16 cellular contexts compared by ENCODE assay signal in the genomic region with DNA sequence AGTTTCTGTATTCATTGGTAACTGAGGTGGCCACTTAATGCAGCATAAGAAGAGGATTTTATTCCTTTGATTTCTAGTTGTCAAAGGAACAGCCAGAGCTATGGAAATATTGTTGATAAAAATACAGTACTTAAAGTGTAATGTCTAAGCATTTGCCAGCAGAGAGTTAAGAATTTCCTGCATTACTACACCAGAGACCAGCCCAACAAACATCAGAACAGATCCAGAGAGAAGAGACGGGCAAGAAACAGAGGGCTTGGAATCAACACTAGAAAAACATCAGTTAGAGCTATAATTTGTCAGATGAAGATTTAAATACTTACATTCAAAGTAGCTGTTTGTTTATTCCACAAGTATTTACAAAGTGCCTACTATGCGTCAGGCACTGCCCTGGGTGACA.
A peak's percentile ranks its signal among the peaks of the same experiment; 100 is the strongest.
DNase-seq lines count a peak whose midpoint lies in the region; ATAC-seq and TF ChIP-seq lines count a peak whose summit lies in the region.
"Had no signal": no experiment of that assay in that cellular context is flagged by ENCODE, and none has a peak within 500 bp of the region (broad histone marks: within the 10 kb centered on the region; RNA-seq: fewer than 3 reads in every experiment).

No MANE protein-coding gene starts in this region.

- TF ChIP-seq CTCF in cardiac muscle cell (IDR thresholded peaks at IDR 0.05; ENCODE audit: low read depth, low read length) (no peak), transverse colon (IDR thresholded peaks at IDR 0.05) (no peak), testis (IDR thresholded peaks at IDR 0.05) (no peak)

- WGBS in transverse colon (ENCODE audit: low coverage in 1 of 2), 2 donors = 64 to 75% methylated on average over 2 of the region's 2 CpGs
- 65 to 66% methylated on average over 2 of the region's 2 CpGs for WGBS in testis, 2 donors

- no peak for ATAC-seq in Right ventricle myocardium inferior
- ATAC-seq: PC-3 had no signal

- H3K9me3 ChIP-seq in cardiac muscle cell (ENCODE audit: low read depth) (peaks cover 2% of the 10 kb centered on the region), endocrine pancreas (ENCODE audit: control insufficient read depth, low read length) (no peaks in the 10 kb centered on the region), muscle layer of colon (ENCODE audit: low read length) (no peaks in the 10 kb centered on the region), transverse colon (no peaks in the 10 kb centered on the region), testis (no peaks in the 10 kb centered on the region)

- H3K27me3 ChIP-seq in cardiac muscle cell (no peaks in the 10 kb centered on the region), endocrine pancreas (ENCODE audit: control insufficient read depth, insufficient read depth, low read length) (no peaks in the 10 kb centered on the region), muscle layer of colon (ENCODE audit: control insufficient read depth in 1 of 2, insufficient read depth in 2 of 2, low read length in 2 of 2) (no peaks in the 10 kb centered on the region), transverse colon (no peaks in the 10 kb centered on the region), testis (no peaks in the 10 kb centered on the region)

- H3K9ac ChIP-seq in endocrine pancreas (ENCODE audit: control insufficient read depth, insufficient read depth, low read length) (no peak overlapping the region), muscle layer of colon (ENCODE audit: low read length) (no peak overlapping the region)

- H3K4me1 ChIP-seq in cardiac muscle cell (ENCODE audit: low read depth) = peaks cover 37% of the 10 kb centered on the region
- H3K4me1 ChIP-seq in endocrine pancreas (ENCODE audit: control insufficient read depth, insufficient read depth, low read length) = peaks cover 7% of the 10 kb centered on the region
- peaks cover 22% of the 10 kb centered on the region for H3K4me1 ChIP-seq in muscle layer of colon (ENCODE audit: insufficient read depth, low read length)
- peaks cover 0 to 11% (median 6%) of the 10 kb centered on the region in 4 donors for H3K4me1 ChIP-seq in transverse colon
- H3K4me1 ChIP-seq in testis = no peaks in the 10 kb centered on the region

- TF ChIP-seq POLR2A in transverse colon (IDR thresholded peaks at IDR 0.05) (no peak), testis (IDR thresholded peaks at IDR 0.05) (no peak)

- H3K4me3 ChIP-seq in cardiac muscle cell (no peak overlapping the region), endocrine pancreas (ENCODE audit: control insufficient read depth, insufficient read depth, low read length) (peak overlapping the region; percentile 47), muscle layer of colon (ENCODE audit: low read depth in 1 of 2, low read length in 2 of 2) (no peak overlapping the region), transverse colon (no peak overlapping the region), testis (no peak overlapping the region)

- intact Hi-C loops in Right ventricle myocardium inferior (cut with DNase I) = no loop called here
- intact Hi-C loops in transverse colon (cut with DNase I; ENCODE audit: low total_unique reads) = no loop called here
- intact Hi-C loops in testis (cut with DNase I; ENCODE audit: low total_unique reads) = no loop called here

- peak overlapping the region; percentile 62 for H3K27ac ChIP-seq in cardiac muscle cell
- peak overlapping the region; percentile 66 for H3K27ac ChIP-seq in muscle layer of colon (ENCODE audit: low read depth, low read length)
- peak overlapping the region; percentile 28 to 45 (median 42) for H3K27ac ChIP-seq in transverse colon
- H3K27ac ChIP-seq in testis = no peak overlapping the region
- H3K27ac ChIP-seq: RWPE1 had no signal

- peak in 1 of 2 donors; percentile 34 for DNase-seq in cardiac muscle cell (ENCODE audit: low read depth in 1 of 2, low spot score in 1 of 2)
- DNase-seq in Right ventricle myocardium inferior (ENCODE audit: missing footprints) = no peak
- DNase-seq in transverse colon = no peak
- DNase-seq in testis = no peak
- no peak for DNase-seq in NCI-H1048 (lab: John Stamatoyannopoulos, UW)
- no peak for DNase-seq in activated CD4-positive, alpha-beta T cell treated with anti-CD3 and anti-CD28 coated beads for 48 hours
- DNase-seq: CD4-positive, alpha-beta memory T cell; DMS79 treated with DMSO at 0.1 percent for 48 hours; HCEC 1CT; NCI-H1436 treated with DMSO at 0.1 percent for 48 hours; NCI-H2081; NCI-H748 treated with DMSO at 0.1 percent for 48 hours; PC-3 had no signal

- H3K36me3 ChIP-seq in cardiac muscle cell = no peaks in the 10 kb centered on the region
- no peaks in the 10 kb centered on the region for H3K36me3 ChIP-seq in endocrine pancreas (ENCODE audit: control insufficient read depth, insufficient read depth, low read length)
- no peaks in the 10 kb centered on the region for H3K36me3 ChIP-seq in muscle layer of colon (ENCODE audit: insufficient read depth, low read length)
- H3K36me3 ChIP-seq in transverse colon = no peaks in the 10 kb centered on the region
- no peaks in the 10 kb centered on the region for H3K36me3 ChIP-seq in testis (ENCODE audit: low read depth, missing control alignments)

- TF ChIP-seq EP300 in transverse colon (IDR thresholded peaks at IDR 0.05; ENCODE audit: low read depth) = no peak

- in situ Hi-C loops in transverse colon (cut with MboI; ENCODE audit: low pct_ligation_motif_present in 1 of 4, low pct_unique_long_range_greater_than_20kb in 1 of 4, low sequenced_read_pairs in 3 of 4) = no loop called here

Comparison
In these comparisons a context has a peak if more than half of its experiments do, and no peak if none do; other contexts are left out.
1. H3K27ac ChIP-seq: peak in cardiac muscle cell (single experiment), muscle layer of colon (single experiment) and transverse colon (4 of 4); none in testis (0 of 2).